ENCODE assay signal across 1 cellular context in genomic region chr12:68844788-68845695, GRCh38.
TF ChIP-seq lines count a peak whose summit lies in the region.

No MANE protein-coding gene starts in this region.

TF ChIP-seq in SK-N-SH, 30 proteins besides CTCF, POLR2A, EP300 and RAD21:
- TF ChIP-seq USF2 (IDR thresholded peaks at IDR 0.05; ENCODE audit: borderline replicate concordance, low read depth, low read length), result no peak
- TF ChIP-seq SMC3 (IDR thresholded peaks at IDR 0.05; ENCODE audit: low read depth, low read length), result no peak
- TF ChIP-seq POLR2AphosphoS5 (IDR thresholded peaks at IDR 0.05; ENCODE audit: low read depth, low read length), result peak; percentile 10; the same call in 1 of the 2 replicates
- no peak for TF ChIP-seq SIN3A (IDR thresholded peaks at IDR 0.05; ENCODE audit: borderline replicate concordance, low read depth, low read length)
- no peak for TF ChIP-seq GATA2 (CRISPR knock-in tag; IDR thresholded peaks at IDR 0.05)
- no peak for TF ChIP-seq EZH2phosphoT487 (IDR thresholded peaks at IDR 0.05; ENCODE audit: borderline replicate concordance, low read depth)
- no peak for TF ChIP-seq CHD2 (IDR thresholded peaks at IDR 0.05; ENCODE audit: low read length, partially characterized antibody)
